1 cellular context compared by ENCODE assay signal in the genomic region with DNA sequence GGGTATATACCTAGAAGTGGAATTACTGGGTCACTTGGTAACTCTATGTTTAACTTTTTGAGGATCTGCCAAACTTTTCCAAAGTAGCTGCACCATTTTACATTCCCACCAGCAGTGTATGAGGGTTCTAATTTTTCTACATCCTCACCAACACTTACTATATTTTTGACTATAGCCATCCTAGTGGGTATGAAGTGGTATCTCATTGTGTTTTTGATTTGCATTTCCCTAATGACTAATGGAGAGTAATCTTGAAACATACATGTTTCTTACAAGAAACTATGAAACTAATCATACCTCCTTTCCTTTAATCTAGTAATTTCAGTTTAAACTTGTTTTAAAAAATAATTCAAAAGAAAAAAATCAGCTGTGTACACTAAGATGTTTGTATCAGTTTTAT.
TF ChIP-seq lines count a peak whose summit lies in the region.

No MANE protein-coding gene starts in this region.

TF ChIP-seq in SK-N-SH, 30 proteins besides CTCF, POLR2A, EP300 and RAD21 (continued from another document):
- TF ChIP-seq, protein P1, sequence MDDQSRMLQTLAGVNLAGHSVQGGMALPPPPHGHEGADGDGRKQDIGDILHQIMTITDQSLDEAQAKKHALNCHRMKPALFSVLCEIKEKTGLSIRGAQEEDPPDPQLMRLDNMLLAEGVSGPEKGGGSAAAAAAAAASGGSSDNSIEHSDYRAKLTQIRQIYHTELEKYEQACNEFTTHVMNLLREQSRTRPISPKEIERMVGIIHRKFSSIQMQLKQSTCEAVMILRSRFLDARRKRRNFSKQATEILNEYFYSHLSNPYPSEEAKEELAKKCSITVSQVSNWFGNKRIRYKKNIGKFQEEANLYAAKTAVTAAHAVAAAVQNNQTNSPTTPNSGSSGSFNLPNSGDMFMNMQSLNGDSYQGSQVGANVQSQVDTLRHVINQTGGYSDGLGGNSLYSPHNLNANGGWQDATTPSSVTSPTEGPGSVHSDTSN (IDR thresholded peaks at IDR 0.05), result no peak
- TF ChIP-seq SIN3A (IDR thresholded peaks at IDR 0.05; ENCODE audit: borderline replicate concordance, low read depth, low read length) (no peak), FOSL2 (IDR thresholded peaks at IDR 0.05; ENCODE audit: borderline replicate concordance, low read depth) (no peak), TAF1 (IDR thresholded peaks at IDR 0.05; ENCODE audit: borderline replicate concordance, low read depth, low read length) (no peak), TEAD4 (IDR thresholded peaks at IDR 0.05; ENCODE audit: borderline replicate concordance, insufficient read depth) (no peak), FOXJ3 (CRISPR knock-in tag; IDR thresholded peaks at IDR 0.05) (no peak), JUND (IDR thresholded peaks at IDR 0.05) (no peak), GATA2 (CRISPR knock-in tag; IDR thresholded peaks at IDR 0.05) (no peak), TCF12 (IDR thresholded peaks at IDR 0.05) (no peak), MEF2A (IDR thresholded peaks at IDR 0.05; ENCODE audit: borderline replicate concordance, low read depth) (no peak)
- TF ChIP-seq, protein P2, sequence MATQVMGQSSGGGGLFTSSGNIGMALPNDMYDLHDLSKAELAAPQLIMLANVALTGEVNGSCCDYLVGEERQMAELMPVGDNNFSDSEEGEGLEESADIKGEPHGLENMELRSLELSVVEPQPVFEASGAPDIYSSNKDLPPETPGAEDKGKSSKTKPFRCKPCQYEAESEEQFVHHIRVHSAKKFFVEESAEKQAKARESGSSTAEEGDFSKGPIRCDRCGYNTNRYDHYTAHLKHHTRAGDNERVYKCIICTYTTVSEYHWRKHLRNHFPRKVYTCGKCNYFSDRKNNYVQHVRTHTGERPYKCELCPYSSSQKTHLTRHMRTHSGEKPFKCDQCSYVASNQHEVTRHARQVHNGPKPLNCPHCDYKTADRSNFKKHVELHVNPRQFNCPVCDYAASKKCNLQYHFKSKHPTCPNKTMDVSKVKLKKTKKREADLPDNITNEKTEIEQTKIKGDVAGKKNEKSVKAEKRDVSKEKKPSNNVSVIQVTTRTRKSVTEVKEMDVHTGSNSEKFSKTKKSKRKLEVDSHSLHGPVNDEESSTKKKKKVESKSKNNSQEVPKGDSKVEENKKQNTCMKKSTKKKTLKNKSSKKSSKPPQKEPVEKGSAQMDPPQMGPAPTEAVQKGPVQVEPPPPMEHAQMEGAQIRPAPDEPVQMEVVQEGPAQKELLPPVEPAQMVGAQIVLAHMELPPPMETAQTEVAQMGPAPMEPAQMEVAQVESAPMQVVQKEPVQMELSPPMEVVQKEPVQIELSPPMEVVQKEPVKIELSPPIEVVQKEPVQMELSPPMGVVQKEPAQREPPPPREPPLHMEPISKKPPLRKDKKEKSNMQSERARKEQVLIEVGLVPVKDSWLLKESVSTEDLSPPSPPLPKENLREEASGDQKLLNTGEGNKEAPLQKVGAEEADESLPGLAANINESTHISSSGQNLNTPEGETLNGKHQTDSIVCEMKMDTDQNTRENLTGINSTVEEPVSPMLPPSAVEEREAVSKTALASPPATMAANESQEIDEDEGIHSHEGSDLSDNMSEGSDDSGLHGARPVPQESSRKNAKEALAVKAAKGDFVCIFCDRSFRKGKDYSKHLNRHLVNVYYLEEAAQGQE (IDR thresholded peaks at IDR 0.05; ENCODE audit: low read depth, low read length), result no peak
